In genomic region chrX:43505759-43506158, GRCh38 we compare ENCODE assay signal across 16 cellular contexts.
"Had no signal": no experiment of that assay in that cellular context is flagged by ENCODE, and none has a peak within 500 bp of the region (broad histone marks: within the 10 kb centered on the region; RNA-seq: fewer than 3 reads in every experiment).

No MANE protein-coding gene starts in this region.

- ATAC-seq: activated CD8-positive, alpha-beta memory T cell treated with anti-CD3 and anti-CD28 coated beads, Interleukin-2, amount 10 ng/mL, durations not matched to agents 7 days and 5 days; gastrocnemius medialis; heart right ventricle; left colon; psoas muscle; sciatic nerve; upper lobe of right lung had no signal

- DNase-seq: activated CD4-positive, alpha-beta T cell treated with anti-CD3 and anti-CD28 coated beads for 1 hour; activated CD4-positive, alpha-beta T cell treated with anti-CD3 and anti-CD28 coated beads, Interleukin-2, amount 50 U/mL, for 48 hours; activated CD8-positive, alpha-beta memory T cell treated with anti-CD3 and anti-CD28 coated beads, Interleukin-2, amount 10 ng/mL, durations not matched to agents 7 days and 5 days; activated effector memory CD4-positive, alpha-beta T cell treated with anti-CD3 and anti-CD28 coated beads, Interleukin-2, amount 50 U/mL, for 16 hours; activated T-cell treated with anti-CD3 and anti-CD28 coated beads, Interleukin-2, amount 50 U/mL, for 24 hours; amygdala; gastrocnemius medialis; heart right ventricle; left colon; psoas muscle; stimulated activated CD4-positive, alpha-beta T cell treated with anti-CD3 and anti-CD28 coated beads, Interleukin-2, amount 100 ng/mL, for 24 hours; stimulated activated naive CD4-positive, alpha-beta T cell treated with Interleukin-2 at 50 U/mL for 16 hours; SW 1271; upper lobe of right lung had no signal

- H3K27ac ChIP-seq: breast epithelium, gastrocnemius medialis, heart right ventricle, psoas muscle, upper lobe of right lung had no signal

- H3K27me3 ChIP-seq: gastrocnemius medialis, upper lobe of right lung had no signal

- H3K4me1 ChIP-seq: breast epithelium, gastrocnemius medialis, heart right ventricle, psoas muscle, upper lobe of right lung had no signal

- H3K4me3 ChIP-seq: breast epithelium, gastrocnemius medialis, heart right ventricle, psoas muscle, upper lobe of right lung had no signal

- H3K36me3 ChIP-seq: breast epithelium, gastrocnemius medialis, heart right ventricle, upper lobe of right lung had no signal
